In the genomic region with DNA sequence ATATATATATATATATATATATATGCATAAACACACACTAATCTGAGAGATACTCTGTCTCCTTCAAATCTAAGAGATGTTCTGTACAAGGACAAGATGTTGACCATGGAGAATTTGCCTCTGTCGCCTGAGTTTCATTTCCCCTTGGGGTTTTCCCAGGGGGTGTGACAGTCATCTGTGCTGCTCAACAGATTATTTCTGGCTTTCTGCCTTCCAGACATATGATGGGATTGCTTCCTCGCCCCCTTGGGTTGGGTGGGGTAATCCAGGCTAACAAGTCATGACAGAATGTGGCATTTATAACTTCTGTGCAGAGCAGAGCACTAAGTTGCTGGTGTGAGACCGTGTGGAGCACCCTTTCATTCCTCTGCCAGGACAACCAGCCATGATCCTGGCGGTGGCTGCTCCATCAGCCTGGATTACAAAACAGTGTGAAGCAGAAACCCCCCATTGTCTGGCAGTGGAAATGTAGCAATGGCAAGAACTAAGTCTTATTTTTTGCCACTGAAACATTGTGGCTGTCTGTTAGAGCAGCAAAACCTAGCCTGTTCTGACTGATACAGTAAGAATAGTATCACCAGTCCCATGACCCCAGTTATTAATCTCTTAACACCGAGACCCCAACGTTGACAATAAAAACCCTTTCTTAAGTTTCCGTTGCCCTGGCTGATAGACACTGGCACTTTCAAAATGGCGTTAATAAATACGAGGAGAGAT, we compare ENCODE assay signal across 13 cellular contexts. TPM values are rescaled to one million over a fixed set of nuclear protein-coding genes. Genes with fewer than 3 reads are reported as not detected.
DNase-seq lines count a peak whose midpoint lies in the region; ATAC-seq and TF ChIP-seq lines count a peak whose summit lies in the region.
"Had no signal": no experiment of that assay in that cellular context is flagged by ENCODE, and none has a peak within 500 bp of the region (broad histone marks: within the 10 kb centered on the region; RNA-seq: fewer than 3 reads in every experiment).

No MANE protein-coding gene starts in this region.

- intact Hi-C loops in activated B cell treated with CpG ODN at 0.5 μM for 24 hours (cut with micrococcal nuclease) = loop anchor here (1.0 to 2.0 kb wide), 2 partner anchors 13 to 60 kb away; no protein-coding TSS in a partner anchor

- DNase-seq in GM12865 (ENCODE audit: low read depth) (peak; percentile 73), GM20000 (ENCODE audit: low spot score) (peak; percentile 49), activated B cell treated with CpG ODN at 0.5 μM for 24 hours (peak; percentile 50), NCI-H226 (no peak), NCI-H2029 treated with DMSO at 0.1 percent for 48 hours (lab: John Stamatoyannopoulos, UW) (no peak), middle frontal gyrus (ENCODE audit: extremely low spot score, low spot score) (no peak)
- DNase-seq: CD8-positive, alpha-beta memory T cell; mesenchymal stem cell; thyroid gland had no signal

- ATAC-seq in HG03139 (IDR thresholded peaks at IDR 0.05; ENCODE audit: unreplicated experiment) (peak; percentile 77), activated B cell treated with CpG ODN at 0.5 μM for 24 hours (ENCODE audit: low read depth) (peak; percentile 91), HG02970 (IDR thresholded peaks at IDR 0.05; ENCODE audit: low FRiP score, unreplicated experiment) (no peak)
- ATAC-seq: HCT116 had no signal

- no peaks in the 10 kb centered on the region for H3K9me3 Mint-ChIP-seq in activated B cell treated with CpG ODN at 0.5 μM for 24 hours
- H3K9me3 Mint-ChIP-seq: CD8-positive, alpha-beta memory T cell had no signal

- no peaks in the 10 kb centered on the region for H3K27me3 Mint-ChIP-seq in activated B cell treated with CpG ODN at 0.5 μM for 24 hours

- POLR2A ChIA-PET in activated B cell treated with CpG ODN at 0.5 μM for 24 hours (lab: Charles Lee) = interaction anchor here (0.7 to 1.4 kb wide), 9 partner anchors 13 to 111 kb away, joined by 3 to 9 read pairs (median 4); partner anchors contain the start of gene USP6NL

- H3K4me3 Mint-ChIP-seq in activated B cell treated with CpG ODN at 0.5 μM for 24 hours = peak overlapping the region; percentile 70
- H3K4me3 Mint-ChIP-seq: CD8-positive, alpha-beta memory T cell had no signal

- peak overlapping the region; percentile 86 for H3K27ac Mint-ChIP-seq in activated B cell treated with CpG ODN at 0.5 μM for 24 hours

- CTCF ChIA-PET in activated B cell treated with CpG ODN at 0.5 μM for 24 hours (lab: Charles Lee) = interaction anchor here (0.6 kb wide), 1 partner anchor 142 kb away, joined by 3 read pairs; no protein-coding TSS in a partner anchor

- peaks cover 46% of the 10 kb centered on the region for H3K4me1 Mint-ChIP-seq in activated B cell treated with CpG ODN at 0.5 μM for 24 hours
- H3K4me1 Mint-ChIP-seq: CD8-positive, alpha-beta memory T cell had no signal

- H3K4me3 ChIP-seq in GM12865 (ENCODE audit: low read depth, low read length) = no peak overlapping the region
- H3K4me3 ChIP-seq: adrenal gland, thyroid gland had no signal

- TF ChIP-seq CTCF in GM12865 (IDR thresholded peaks at IDR 0.05; ENCODE audit: insufficient read depth, low read depth, low read length, missing control alignments) = no peak
- TF ChIP-seq CTCF in GM20000 (IDR thresholded peaks at IDR 0.05; ENCODE audit: extremely low read depth, missing control alignments) = no peak
- no peak for TF ChIP-seq CTCF in activated B cell treated with CpG ODN at 0.5 μM for 24 hours (IDR thresholded peaks at IDR 0.05)

- H3K36me3 Mint-ChIP-seq in activated B cell treated with CpG ODN at 0.5 μM for 24 hours (ENCODE audit: low read depth) = no peaks in the 10 kb centered on the region

RNA-seq across cellular contexts. Expression of gene USP6NL, which starts 13.7 kb away (rescaled TPM):
- total RNA-seq in activated B cell treated with CpG ODN at 0.5 μM for 24 hours = 59.9 and 64.5 TPM in 2 replicates

Comparison
In these comparisons a context has a peak if more than half of its experiments do, and no peak if none do; other contexts are left out.
1. DNase-seq: peak in GM12865 (single experiment), GM20000 (single experiment) and activated B cell treated with CpG ODN at 0.5 μM for 24 hours (single experiment); none in NCI-H226 (single experiment), NCI-H2029 treated with DMSO at 0.1 percent for 48 hours (single experiment) and middle frontal gyrus (single experiment).